19 cellular contexts compared by ENCODE assay signal in the genomic region with DNA sequence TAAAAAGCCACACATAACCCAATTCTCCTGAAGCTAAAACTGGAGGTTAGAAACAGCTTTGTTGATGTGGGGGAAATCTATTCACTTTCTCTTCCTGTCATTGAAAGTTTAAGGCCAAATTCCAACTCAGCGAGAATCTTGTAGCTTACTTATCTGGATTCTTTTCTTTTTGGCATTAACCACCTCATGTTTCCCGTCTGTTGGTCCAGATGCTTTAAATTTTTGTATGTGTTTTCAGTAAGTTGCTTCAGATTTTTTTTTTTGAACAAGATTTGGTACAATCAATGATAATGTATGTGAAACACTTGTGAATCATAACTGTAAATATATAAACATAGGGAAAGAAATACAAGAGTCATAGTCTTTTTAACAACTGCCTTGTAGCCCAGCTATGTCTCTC. TPM values are rescaled to one million over a fixed set of nuclear protein-coding genes. Genes with fewer than 3 reads are reported as not detected.
DNase-seq lines count a peak whose midpoint lies in the region; ATAC-seq and TF ChIP-seq lines count a peak whose summit lies in the region.
"Had no signal": no experiment of that assay in that cellular context is flagged by ENCODE, and none has a peak within 500 bp of the region (broad histone marks: within the 10 kb centered on the region; RNA-seq: fewer than 3 reads in every experiment).

No MANE protein-coding gene starts in this region.

- POLR2A ChIA-PET in MCF 10A (lab: Yijun Ruan, JAX), result interaction anchor here (1.2 kb wide), 1 partner anchor 34 kb away, joined by 4 read pairs; a partner anchor contains a TSS

- no peak for TF ChIP-seq CTCF in MCF 10A (IDR thresholded peaks at IDR 0.05; ENCODE audit: unreplicated experiment)
- no peak for TF ChIP-seq CTCF in mammary epithelial cell (conservative IDR thresholded peaks at IDR 0.05 in 1 of 2, IDR thresholded peaks at IDR 0.05 in 1 of 2; ENCODE audit: extremely low read depth in 1 of 2, insufficient read depth in 1 of 2, low read depth in 1 of 2, low read length in 2 of 2)
- no peak for TF ChIP-seq CTCF in astrocyte of the cerebellum (IDR thresholded peaks at IDR 0.05; ENCODE audit: low read depth, low read length, missing control alignments)
- no peak for TF ChIP-seq CTCF in fibroblast of the aortic adventitia (IDR thresholded peaks at IDR 0.05; ENCODE audit: insufficient read depth, low read length)
- no peak for TF ChIP-seq CTCF in smooth muscle cell (IDR thresholded peaks at IDR 0.05; ENCODE audit: borderline replicate concordance, insufficient read depth, poor library complexity, severe bottlenecking)

- in situ Hi-C loops in mammary epithelial cell (cut with MboI; ENCODE audit: low sequenced_read_pairs in 2 of 2) (no loop called here), astrocyte of the cerebellum (cut with HindIII; ENCODE audit: low sequenced_read_pairs) (no loop called here)

- H3K36me3 ChIP-seq in mammary epithelial cell (ENCODE audit: insufficient read depth, low read length) (no peaks in the 10 kb centered on the region), smooth muscle cell (ENCODE audit: low read depth) (no peaks in the 10 kb centered on the region)
- H3K36me3 ChIP-seq: ascending aorta, upper lobe of left lung, WERI-Rb-1 had no signal

- no peak overlapping the region for H2AFZ ChIP-seq in mammary epithelial cell (ENCODE audit: low read depth, low read length)
- H2AFZ ChIP-seq in smooth muscle cell (ENCODE audit: low read depth), result peak overlapping the region; percentile 47
- H2AFZ ChIP-seq: GM23338 had no signal

- H3K27me3 Mint-ChIP-seq in MCF 10A (ENCODE audit: insufficient read depth, unreplicated experiment), result no peaks in the 10 kb centered on the region

- no peaks in the 10 kb centered on the region for H4K20me1 ChIP-seq in mammary epithelial cell (ENCODE audit: insufficient read depth, low read length)
- H4K20me1 ChIP-seq in smooth muscle cell (ENCODE audit: low read depth), result no peaks in the 10 kb centered on the region

- H3K79me2 ChIP-seq in mammary epithelial cell (ENCODE audit: insufficient read depth, low read length) (no peaks in the 10 kb centered on the region), smooth muscle cell (ENCODE audit: low read depth) (no peaks in the 10 kb centered on the region)

- DNase-seq in MCF 10A (ENCODE audit: unreplicated experiment) (peak; percentile 23), mammary epithelial cell (no peak), astrocyte of the cerebellum (ENCODE audit: low read depth) (peak; percentile 53), fibroblast of the aortic adventitia (ENCODE audit: low read depth) (peak; percentile 96), smooth muscle cell (lab: John Stamatoyannopoulos, UW; ENCODE audit: unreplicated experiment) (no peak), HPDE6-E6E7 (ENCODE audit: extremely low spot score) (no peak)
- no peak for DNase-seq in activated CD4-positive, alpha-beta T cell treated with anti-CD3 and anti-CD28 coated beads for 1 hour
- DNase-seq: activated effector memory CD4-positive, alpha-beta T cell treated with Interleukin-2 at 50 U/mL for 16 hours; CD8-positive, alpha-beta T cell; NCI-H2029 treated with DMSO at 0.1 percent for 48 hours; NCI-H526 treated with DMSO at 0.1 percent for 48 hours; upper lobe of left lung; WERI-Rb-1 had no signal

- no peak overlapping the region for H3K27ac ChIP-seq in mammary epithelial cell (ENCODE audit: insufficient read depth, low read depth, low read length)
- peak overlapping the region; percentile 95 for H3K27ac ChIP-seq in smooth muscle cell (ENCODE audit: low read depth)
- H3K27ac ChIP-seq: 22Rv1, upper lobe of left lung, WERI-Rb-1 had no signal

- BruUV-seq in MCF 10A (replicated peaks; lab: Mats Ljungman, UMichigan), result no TSS peak
- BruUV-seq in mammary epithelial cell (replicated peaks; lab: Mats Ljungman, UMichigan), result no TSS peak

- H3K27ac Mint-ChIP-seq in MCF 10A (ENCODE audit: low read depth, unreplicated experiment), result peak overlapping the region; percentile 50
- H3K27ac Mint-ChIP-seq: CD8-positive, alpha-beta T cell; GM23338; memory B cell had no signal

- H3K9me3 ChIP-seq in mammary epithelial cell (replicated peaks; ENCODE audit: insufficient read depth, low read length) (no peaks in the 10 kb centered on the region), smooth muscle cell (replicated peaks; ENCODE audit: low read depth) (no peaks in the 10 kb centered on the region)
- H3K9me3 ChIP-seq: ascending aorta, upper lobe of left lung had no signal

- H3K27me3 ChIP-seq in mammary epithelial cell (ENCODE audit: insufficient read depth, low read length) (no peaks in the 10 kb centered on the region), smooth muscle cell (ENCODE audit: low read depth) (no peaks in the 10 kb centered on the region)
- H3K27me3 ChIP-seq: ascending aorta, upper lobe of left lung had no signal

- H3K9me3 Mint-ChIP-seq in MCF 10A (ENCODE audit: unreplicated experiment), result no peaks in the 10 kb centered on the region
- H3K9me3 Mint-ChIP-seq: CD8-positive, alpha-beta T cell; GM23338; memory B cell had no signal

- no peak overlapping the region for H3K4me2 ChIP-seq in mammary epithelial cell (ENCODE audit: insufficient read depth, low read depth, low read length)
- H3K4me2 ChIP-seq in smooth muscle cell, result peak overlapping the region; percentile 58
- H3K4me2 ChIP-seq: GM23338 had no signal

- H3K4me1 Mint-ChIP-seq in MCF 10A (ENCODE audit: insufficient read depth, unreplicated experiment), result peaks cover 21% of the 10 kb centered on the region
- H3K4me1 Mint-ChIP-seq: GM23338, memory B cell had no signal

- H3K36me3 Mint-ChIP-seq in MCF 10A (ENCODE audit: insufficient read depth, unreplicated experiment), result no peaks in the 10 kb centered on the region
- H3K36me3 Mint-ChIP-seq: CD8-positive, alpha-beta T cell; memory B cell had no signal

- H3K4me3 ChIP-seq in mammary epithelial cell (replicated peaks in 1 of 3; ENCODE audit: insufficient read depth in 1 of 3, low read depth in 2 of 3, low read length in 3 of 3), result no peak overlapping the region
- H3K4me3 ChIP-seq in astrocyte of the cerebellum (ENCODE audit: low read depth, low read length), result no peak overlapping the region
- no peak overlapping the region for H3K4me3 ChIP-seq in fibroblast of the aortic adventitia (ENCODE audit: low read depth, low read length)
- H3K4me3 ChIP-seq in smooth muscle cell, result no peak overlapping the region
- H3K4me3 ChIP-seq: ascending aorta, GM23338, upper lobe of left lung had no signal

- intact Hi-C loops in MCF 10A (cut with micrococcal nuclease), result no loop called here
- intact Hi-C loops in mammary epithelial cell (cut with micrococcal nuclease), result no loop called here

- H3K4me1 ChIP-seq in mammary epithelial cell (ENCODE audit: insufficient read depth, low read length) (peaks cover 14% of the 10 kb centered on the region), smooth muscle cell (ENCODE audit: low read depth) (no peaks in the 10 kb centered on the region)

- 95% methylated on average over 2 of the region's 2 CpGs for WGBS in mammary epithelial cell (ENCODE audit: low coverage, missing lambda C conversion rate)
- 6% methylated on average over 2 of the region's 2 CpGs for WGBS in smooth muscle cell (ENCODE audit: low lambda C conversion rate)

- no peak overlapping the region for H3K4me3 Mint-ChIP-seq in MCF 10A (ENCODE audit: unreplicated experiment)
- H3K4me3 Mint-ChIP-seq: CD8-positive, alpha-beta T cell; GM23338; memory B cell had no signal

- peaks cover 3% of the 10 kb centered on the region for H3F3A ChIP-seq in smooth muscle cell (ENCODE audit: low read depth)

- ATAC-seq in HG03342 (IDR thresholded peaks at IDR 0.05; ENCODE audit: unreplicated experiment), result no peak
- ATAC-seq: CD8-positive, alpha-beta T cell; GM23338; Panc1 had no signal

- H3K9ac ChIP-seq in mammary epithelial cell (ENCODE audit: insufficient read depth, low read length) (no peak overlapping the region), smooth muscle cell (ENCODE audit: low read depth) (no peak overlapping the region)

- dilution Hi-C loops in mammary epithelial cell (cut with HindIII; ENCODE audit: low sequenced_read_pairs), result no loop called here

- CTCF ChIA-PET in MCF 10A (lab: Yijun Ruan, JAX) (interaction anchor here (0.7 to 1.0 kb wide), 6 partner anchors 10 to 604 kb away, joined by 3 to 5 read pairs (median 3); no protein-coding TSS in a partner anchor), mammary epithelial cell (lab: Charles Lee; ENCODE audit: low non-redundant PET) (no interaction called here)

RNA-seq across cellular contexts. Expression of a gene that starts 33.7 kb away (rescaled TPM):
- 51.1 and 54.4 TPM in 2 replicates for total RNA-seq in MCF 10A (2022)
- total RNA-seq in mammary epithelial cell, result 10 to 100 TPM; 51.2 to 89.2 TPM
- polyA plus RNA-seq in mammary epithelial cell, result 48.0 TPM
- 71.3 TPM for polyA minus RNA-seq in mammary epithelial cell
- 119 and 187 TPM in 2 replicates for total RNA-seq in fibroblast of the aortic adventitia (ENCODE audit: low replicate concordance)
- 141 and 148 TPM in 2 replicates for total RNA-seq in smooth muscle cell
- 26.1 and 33.7 TPM in 2 replicates for polyA plus RNA-seq in smooth muscle cell

Comparison
In these comparisons a context has a peak if more than half of its experiments do, and no peak if none do; other contexts are left out.
1. DNase-seq: peak in MCF 10A (single experiment), astrocyte of the cerebellum (single experiment) and fibroblast of the aortic adventitia (single experiment); none in mammary epithelial cell (single experiment), smooth muscle cell (single experiment), activated CD4-positive, alpha-beta T cell treated with anti-CD3 and anti-CD28 coated beads for 1 hour (single experiment) and HPDE6-E6E7 (single experiment).